16 cellular contexts compared by ENCODE assay signal in the genomic region with DNA sequence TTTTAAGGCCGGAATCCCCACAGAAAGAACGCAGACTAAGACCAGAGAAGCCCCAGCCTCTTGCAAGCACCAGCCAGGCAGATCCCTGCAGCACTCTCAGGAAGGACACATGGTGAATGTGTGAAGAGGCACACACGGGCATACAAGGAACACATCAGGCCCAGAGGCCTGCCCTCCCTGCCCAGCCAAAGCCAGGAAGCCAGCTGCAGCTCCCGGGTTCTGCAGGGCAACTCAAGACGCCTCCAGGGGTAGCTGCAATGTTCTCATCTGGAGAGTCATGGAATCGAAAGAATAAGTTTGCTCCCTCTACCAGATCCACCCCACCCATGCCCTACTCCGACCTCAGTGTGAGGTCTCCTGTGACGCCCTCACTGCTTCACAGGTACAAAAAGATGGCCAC. TPM values are rescaled to one million over a fixed set of nuclear protein-coding genes. Genes with fewer than 3 reads are reported as not detected.
A peak's percentile ranks its signal among the peaks of the same experiment; 100 is the strongest.
DNase-seq lines count a peak whose midpoint lies in the region; ATAC-seq, FAIRE-seq and TF ChIP-seq lines count a peak whose summit lies in the region.
"Had no signal": no experiment of that assay in that cellular context is flagged by ENCODE, and none has a peak within 500 bp of the region (broad histone marks: within the 10 kb centered on the region; RNA-seq: fewer than 3 reads in every experiment).

No MANE protein-coding gene starts in this region.

- no peak for FAIRE-seq in GM12878 (lab: Jason Lieb, UNC)
- no peak for FAIRE-seq in H54 (lab: Jason Lieb, UNC)

- peak overlapping the region; percentile 86 for H3K4me3 Mint-ChIP-seq in natural killer cell treated with Interleukin-12 subunit alpha and Interleukin-12 subunit beta and Interleukin-15 and Interleukin-18, amount 100 ng/mL, for 72 hours

- no peaks in the 10 kb centered on the region for H3K27me3 Mint-ChIP-seq in natural killer cell treated with Interleukin-12 subunit alpha and Interleukin-12 subunit beta and Interleukin-15 and Interleukin-18, amount 100 ng/mL, for 72 hours

- CTCF ChIA-PET in GM12878 (lab: Yijun Ruan, JAX), result interaction anchor here (1.0 kb wide), 1 partner anchor 13 kb away, joined by 3 read pairs; no protein-coding TSS in a partner anchor

- POLR2A ChIA-PET in GM12878 (lab: Charles Lee), result no interaction called here

- DNase-seq in HFF-Myc (ENCODE audit: extremely low read depth, low read depth) (no peak), GM12878 (ENCODE audit: low read depth, low spot score) (no peak), H54 (ENCODE audit: insufficient read length, low spot score) (no peak), right cardiac atrium (no peak), NCI-H345 (lab: John Stamatoyannopoulos, UW) (no peak), kidney glomerular epithelial cell (lab: John Stamatoyannopoulos, UW) (no peak)
- DNase-seq in natural killer cell treated with Interleukin-12 subunit alpha and Interleukin-12 subunit beta and Interleukin-15 and Interleukin-18, amount 100 ng/mL, for 72 hours (ENCODE audit: low spot score), result no peak
- DNase-seq: activated CD8-positive, alpha-beta memory T cell treated with anti-CD3 and anti-CD28 coated beads for 24 hours; brain microvascular endothelial cell; ovary; stimulated activated CD4-positive, alpha-beta T cell treated with anti-CD3 and anti-CD28 coated beads, Interleukin-4, amount 100 ng/mL, for 1 hour had no signal

- no peak for TF ChIP-seq EP300 in GM12878 (IDR thresholded peaks at IDR 0.05; ENCODE audit: borderline replicate concordance in 1 of 2, control insufficient read depth in 1 of 2, low read depth in 2 of 2, low read length in 2 of 2)

- peak overlapping the region; percentile 91 for H3K9ac ChIP-seq in BLaER1
- no peak overlapping the region for H3K9ac ChIP-seq in GM12878 (ENCODE audit: control insufficient read depth, insufficient read depth, low read length)

- H3K4me2 ChIP-seq in BLaER1 (peak overlapping the region; percentile 98), GM12878 (ENCODE audit: control insufficient read depth, insufficient read depth) (peak overlapping the region; percentile 99)

- SMC1A ChIA-PET in GM12878 (lab: Charles Lee; ENCODE audit: uncharacterized antibody, unreplicated experiment), result no interaction called here

- H3K4me1 ChIP-seq in BLaER1, result peaks cover 72% of the 10 kb centered on the region
- H3K4me1 ChIP-seq in GM12878 (ENCODE audit: control insufficient read depth, insufficient read depth, low read length), result peaks cover 24% of the 10 kb centered on the region
- H3K4me1 ChIP-seq in right cardiac atrium (ENCODE audit: control insufficient read depth, insufficient read depth, low read length), result peaks cover 20% of the 10 kb centered on the region

- no peak overlapping the region for H3K27ac Mint-ChIP-seq in natural killer cell treated with Interleukin-12 subunit alpha and Interleukin-12 subunit beta and Interleukin-15 and Interleukin-18, amount 100 ng/mL, for 72 hours

- H3K4me3 ChIP-seq in BLaER1, result no peak overlapping the region
- H3K4me3 ChIP-seq in HFF-Myc (replicated peaks; ENCODE audit: low read depth, low read length), result 0 out of 2 replicates have a peak overlapping the region, but pooled peaks have one; percentile 3
- peak overlapping the region; percentile 95; the same call in 1 of the 2 replicates for H3K4me3 ChIP-seq in GM12878
- H3K4me3 ChIP-seq in right cardiac atrium (ENCODE audit: low read length), result no peak overlapping the region

- no peak overlapping the region for H2AFZ ChIP-seq in GM12878 (ENCODE audit: control insufficient read depth, low read depth, low read length)

- no peak for TF ChIP-seq POLR2A in GM12878 (IDR thresholded peaks at IDR 0.05; ENCODE audit: low read depth, low read length)
- no peak for TF ChIP-seq POLR2A in H54 (IDR thresholded peaks at IDR 0.05; ENCODE audit: low read depth, low read length)

- H4K20me1 ChIP-seq in BLaER1, result peaks cover 69% of the 10 kb centered on the region
- H4K20me1 ChIP-seq in GM12878 (ENCODE audit: control insufficient read depth, insufficient read depth), result peaks cover 3% of the 10 kb centered on the region

- intact Hi-C loops in GM12878 (cut with micrococcal nuclease; ENCODE audit: unreplicated experiment), result no loop called here
- intact Hi-C loops in right cardiac atrium (cut with DNase I), result no loop called here

- BruUV-seq in GM12878 (replicated peaks; lab: Mats Ljungman, UMichigan), result no TSS peak

- H3K79me2 ChIP-seq in GM12878 (ENCODE audit: control insufficient read depth, insufficient read depth, low read length), result peaks cover 68% of the 10 kb centered on the region

- no peak for TF ChIP-seq RAD21 in GM12878 (IDR thresholded peaks at IDR 0.05; ENCODE audit: insufficient read depth, low read depth, low read length)

- no peaks in the 10 kb centered on the region for H3K9me3 ChIP-seq in BLaER1
- H3K9me3 ChIP-seq in GM12878 (replicated peaks; ENCODE audit: control insufficient read depth, insufficient read depth, low read length), result no peaks in the 10 kb centered on the region
- H3K9me3 ChIP-seq in right cardiac atrium (ENCODE audit: control insufficient read depth, low read length), result no peaks in the 10 kb centered on the region
- H3K9me3 ChIP-seq: ovary had no signal

- in situ Hi-C loops in GM12878 (cut with MboI), result no loop called here

- ATAC-seq in GM12878 (no peak), right cardiac atrium (no peak)
- no peak for ATAC-seq in natural killer cell treated with Interleukin-12 subunit alpha and Interleukin-12 subunit beta and Interleukin-15 and Interleukin-18, amount 100 ng/mL, for 72 hours
- ATAC-seq: HCT116 had no signal

- no peaks in the 10 kb centered on the region for H3K36me3 Mint-ChIP-seq in natural killer cell treated with Interleukin-12 subunit alpha and Interleukin-12 subunit beta and Interleukin-15 and Interleukin-18, amount 100 ng/mL, for 72 hours

- H3K27ac ChIP-seq in BLaER1 (no peak overlapping the region), GM12878 (ENCODE audit: control insufficient read depth, insufficient read depth) (no peak overlapping the region), right cardiac atrium (ENCODE audit: low read length) (no peak overlapping the region)
- H3K27ac ChIP-seq: brain microvascular endothelial cell, ovary had no signal

- no peaks in the 10 kb centered on the region for H3K9me3 Mint-ChIP-seq in natural killer cell treated with Interleukin-12 subunit alpha and Interleukin-12 subunit beta and Interleukin-15 and Interleukin-18, amount 100 ng/mL, for 72 hours

- H3K36me3 ChIP-seq in BLaER1 (peaks cover 50% of the 10 kb centered on the region), GM12878 (ENCODE audit: control insufficient read depth in 2 of 2, insufficient read depth in 2 of 2, low read length in 1 of 2) (peaks cover 0 to 3% of the 10 kb centered on the region in 2 experiments; a peak in 2 of 4 replicates)
- H3K36me3 ChIP-seq: ovary had no signal

- 91% methylated on average over 8 of the region's 8 CpGs for whole genome bisulfite sequencing in GM12878 (ENCODE audit: insufficient coverage, insufficient replicate concordance, low lambda C conversion rate, missing lambda C conversion rate)
- 89% methylated on average over 8 of the region's 8 CpGs for WGBS in right cardiac atrium

- no peaks in the 10 kb centered on the region for H3K27me3 ChIP-seq in BLaER1
- no peaks in the 10 kb centered on the region; a peak in 1 of 4 replicates for H3K27me3 ChIP-seq in GM12878 (replicated peaks in 1 of 2; ENCODE audit: control insufficient read depth in 2 of 2, insufficient read depth in 2 of 2, low read length in 1 of 2)
- H3K27me3 ChIP-seq in right cardiac atrium (ENCODE audit: control insufficient read depth, insufficient read depth), result no peaks in the 10 kb centered on the region
- H3K27me3 ChIP-seq: brain microvascular endothelial cell, ovary had no signal

- H3K4me1 Mint-ChIP-seq in natural killer cell treated with Interleukin-12 subunit alpha and Interleukin-12 subunit beta and Interleukin-15 and Interleukin-18, amount 100 ng/mL, for 72 hours (ENCODE audit: low read depth in 2 of 2), result peaks cover 49 to 51% of the 10 kb centered on the region in 2 donors

- TF ChIP-seq CTCF in HFF-Myc (IDR thresholded peaks at IDR 0.05; ENCODE audit: low read depth, low read length, missing control alignments) (no peak), GM12878 (IDR thresholded peaks at IDR 0.05 in 2 of 3, conservative IDR thresholded peaks at IDR 0.05 in 1 of 3; ENCODE audit: control insufficient read depth in 2 of 3, extremely low read depth in 1 of 3, insufficient read depth in 1 of 3, low read depth in 3 of 3, low read length in 3 of 3) (no peak)

- RAD21 ChIA-PET in GM12878 (lab: Charles Lee; ENCODE audit: unreplicated experiment), result no interaction called here

RNA-seq across cellular contexts. Expression of a gene that starts 2.3 kb away (rescaled TPM):
- 36.2 and 39.9 TPM in 2 replicates for total RNA-seq in GM12878 (2013; cell fraction: nucleolus; rRNA removed)
- total RNA-seq in GM12878 (2014; rRNA removed) (19.5 and 20.7 TPM in 2 replicates), GM12878 (2014; rRNA removed; fragmentation: Illumina TruSeq; extraction: Trizol) (7.6 and 10.2 TPM in 2 replicates), GM12878 (2021) (25.9 and 27.4 TPM in 2 replicates), right cardiac atrium (10 to 100 TPM; 28.9 to 38.8 (median 35.4) TPM)
- 7.8 TPM for polyA plus RNA-seq in GM12878 (2011; ENCODE audit: low read depth)
- polyA plus RNA-seq in GM12878 (2011; rRNA removed) (7.2 and 14.5 TPM in 2 replicates), GM12878 (2014; fragmentation: Illumina TruSeq; extraction: Trizol) (12.0 and 14.5 TPM in 2 replicates), GM12878 (2014; fragmentation: Nextera tagmentation; extraction: Ambion mirVana) (under 1 TPM; 0.19 to 0.44 TPM), GM12878 (2014; rRNA removed) (17.5 and 18.7 TPM in 2 replicates), GM12878 (2016; fragmentation: Nextera tagmentation; extraction: Ambion mirVana) (10 to 100 TPM; 24.1 to 28.4 TPM), right cardiac atrium (34.9 TPM)
- polyA plus RNA-seq in GM12878 (2011; cell fraction: cytosol; rRNA removed), result 20.5 and 24.0 TPM in 2 replicates
- 20.9 and 26.4 TPM in 2 replicates for polyA plus RNA-seq in GM12878 (2011; cell fraction: nucleus; rRNA removed)
- 12.1 and 14.4 TPM in 2 replicates for polyA plus RNA-seq in GM12878 (2012)
- 14.9 and 21.1 TPM in 2 replicates for polyA minus RNA-seq in GM12878 (2011; rRNA and poly(A)+ RNA removed)
- 8.4 and 8.5 TPM in 2 replicates for polyA minus RNA-seq in GM12878 (2011; cell fraction: cytosol; rRNA and poly(A)+ RNA removed)
- 9.8 and 16.3 TPM in 2 replicates for polyA minus RNA-seq in GM12878 (2011; cell fraction: nucleus; rRNA and poly(A)+ RNA removed)
- total RNA-seq in natural killer cell treated with Interleukin-12 subunit alpha and Interleukin-12 subunit beta and Interleukin-15 and Interleukin-18, amount 100 ng/mL, for 72 hours, result 10 to 100 TPM; 29.6 to 34.6 TPM

RNA-seq across cellular contexts. Expression of a gene that starts 11.2 kb away (rescaled TPM):
- not detected in 2 replicates for total RNA-seq in GM12878 (2013; cell fraction: nucleolus; rRNA removed)
- total RNA-seq in GM12878 (2014; rRNA removed) (0.17 TPM in 1 of 2 replicates, not detected in the other), GM12878 (2014; rRNA removed; fragmentation: Illumina TruSeq; extraction: Trizol) (not detected in 2 replicates), GM12878 (2021) (not detected in 2 replicates), right cardiac atrium (not detected)
- polyA plus RNA-seq in GM12878 (2011; ENCODE audit: low read depth), result not detected
- polyA plus RNA-seq in GM12878 (2011; rRNA removed) (not detected in 2 replicates), GM12878 (2014; fragmentation: Illumina TruSeq; extraction: Trizol) (0.03 TPM in 1 of 2 replicates, not detected in the other), GM12878 (2014; fragmentation: Nextera tagmentation; extraction: Ambion mirVana) (not detected), GM12878 (2014; rRNA removed) (not detected in 2 replicates), GM12878 (2016; fragmentation: Nextera tagmentation; extraction: Ambion mirVana) (not detected), right cardiac atrium (0.09 TPM)
- polyA plus RNA-seq in GM12878 (2011; cell fraction: cytosol; rRNA removed), result not detected in 2 replicates
- not detected in 2 replicates for polyA plus RNA-seq in GM12878 (2011; cell fraction: nucleus; rRNA removed)
- not detected in 2 replicates for polyA plus RNA-seq in GM12878 (2012)
- not detected in 2 replicates for polyA minus RNA-seq in GM12878 (2011; rRNA and poly(A)+ RNA removed)
- polyA minus RNA-seq in GM12878 (2011; cell fraction: cytosol; rRNA and poly(A)+ RNA removed), result not detected in 2 replicates
- not detected in 2 replicates for polyA minus RNA-seq in GM12878 (2011; cell fraction: nucleus; rRNA and poly(A)+ RNA removed)
- under 1 TPM in 1 of 2 donors, not detected in 1; 0.39 TPM for total RNA-seq in natural killer cell treated with Interleukin-12 subunit alpha and Interleukin-12 subunit beta and Interleukin-15 and Interleukin-18, amount 100 ng/mL, for 72 hours
- total RNA-seq: M059J, NCI-H460, ovary, subcutaneous adipose tissue had no signal

RNA-seq across cellular contexts. Expression of a gene that starts 24.5 kb away (rescaled TPM):
- total RNA-seq in GM12878 (2013; cell fraction: nucleolus; rRNA removed), result 9.8 and 14.9 TPM in 2 replicates
- 12.5 and 13.5 TPM in 2 replicates for total RNA-seq in GM12878 (2014; rRNA removed)
- 6.0 and 6.4 TPM in 2 replicates for total RNA-seq in GM12878 (2014; rRNA removed; fragmentation: Illumina TruSeq; extraction: Trizol)
- total RNA-seq in GM12878 (2021), result 17.9 and 18.3 TPM in 2 replicates
- polyA plus RNA-seq in GM12878 (2011; ENCODE audit: low read depth), result 4.2 TPM
- polyA plus RNA-seq in GM12878 (2011; rRNA removed), result 5.7 and 10.2 TPM in 2 replicates
- polyA plus RNA-seq in GM12878 (2011; cell fraction: cytosol; rRNA removed), result 12.9 and 18.4 TPM in 2 replicates
- polyA plus RNA-seq in GM12878 (2011; cell fraction: nucleus; rRNA removed), result 17.2 and 24.5 TPM in 2 replicates
- polyA plus RNA-seq in GM12878 (2012), result 10.5 and 11.6 TPM in 2 replicates
- 0.89 and 6.3 TPM in 2 replicates for polyA plus RNA-seq in GM12878 (2014; fragmentation: Illumina TruSeq; extraction: Trizol)
- 1 to 10 TPM in 1 of 2 experiments, under 1 TPM in 1; 0.14 to 1.0 TPM for polyA plus RNA-seq in GM12878 (2014; fragmentation: Nextera tagmentation; extraction: Ambion mirVana)
- polyA plus RNA-seq in GM12878 (2014; rRNA removed), result 16.2 and 16.9 TPM in 2 replicates
- 10 to 100 TPM; 14.2 to 15.0 TPM for polyA plus RNA-seq in GM12878 (2016; fragmentation: Nextera tagmentation; extraction: Ambion mirVana)
- 2.9 and 7.7 TPM in 2 replicates for polyA minus RNA-seq in GM12878 (2011; rRNA and poly(A)+ RNA removed)
- 5.6 TPM in 2 replicates for polyA minus RNA-seq in GM12878 (2011; cell fraction: cytosol; rRNA and poly(A)+ RNA removed)
- polyA minus RNA-seq in GM12878 (2011; cell fraction: nucleus; rRNA and poly(A)+ RNA removed), result 3.7 and 6.9 TPM in 2 replicates
- 10 to 100 TPM; 30.0 to 38.6 TPM for total RNA-seq in natural killer cell treated with Interleukin-12 subunit alpha and Interleukin-12 subunit beta and Interleukin-15 and Interleukin-18, amount 100 ng/mL, for 72 hours
- 10 to 100 TPM in 3 of 4 donors, 1 to 10 TPM in 1; 9.3 to 11.1 (median 10.4) TPM for total RNA-seq in right cardiac atrium
- polyA plus RNA-seq in right cardiac atrium, result 11.2 TPM

RNA-seq across cellular contexts. Expression of a gene that starts 30.1 kb away (rescaled TPM):
- not detected in 2 replicates for total RNA-seq in GM12878 (2013; cell fraction: nucleolus; rRNA removed)
- not detected in 2 replicates for total RNA-seq in GM12878 (2014; rRNA removed)
- not detected in 2 replicates for total RNA-seq in GM12878 (2014; rRNA removed; fragmentation: Illumina TruSeq; extraction: Trizol)
- total RNA-seq in GM12878 (2021), result not detected in 2 replicates
- polyA plus RNA-seq in GM12878 (2011; ENCODE audit: low read depth), result not detected
- polyA plus RNA-seq in GM12878 (2011; rRNA removed), result not detected in 2 replicates
- not detected in 2 replicates for polyA plus RNA-seq in GM12878 (2011; cell fraction: cytosol; rRNA removed)
- polyA plus RNA-seq in GM12878 (2011; cell fraction: nucleus; rRNA removed), result not detected in 2 replicates
- not detected in 2 replicates for polyA plus RNA-seq in GM12878 (2012)
- not detected in 2 replicates for polyA plus RNA-seq in GM12878 (2014; fragmentation: Illumina TruSeq; extraction: Trizol)
- polyA plus RNA-seq in GM12878 (2014; fragmentation: Nextera tagmentation; extraction: Ambion mirVana), result not detected
- not detected in 2 replicates for polyA plus RNA-seq in GM12878 (2014; rRNA removed)
- polyA plus RNA-seq in GM12878 (2016; fragmentation: Nextera tagmentation; extraction: Ambion mirVana), result not detected
- not detected in 2 replicates for polyA minus RNA-seq in GM12878 (2011; rRNA and poly(A)+ RNA removed)
- not detected in 2 replicates for polyA minus RNA-seq in GM12878 (2011; cell fraction: cytosol; rRNA and poly(A)+ RNA removed)
- polyA minus RNA-seq in GM12878 (2011; cell fraction: nucleus; rRNA and poly(A)+ RNA removed), result not detected in 2 replicates
- not detected for total RNA-seq in natural killer cell treated with Interleukin-12 subunit alpha and Interleukin-12 subunit beta and Interleukin-15 and Interleukin-18, amount 100 ng/mL, for 72 hours
- not detected for total RNA-seq in right cardiac atrium
- polyA plus RNA-seq in right cardiac atrium, result not detected
- total RNA-seq: M059J, NCI-H460, ovary, subcutaneous adipose tissue had no signal
- polyA plus RNA-seq: ovary had no signal

RNA-seq across cellular contexts. Expression of a gene that starts 58.6 kb away (rescaled TPM):
- 13.4 and 14.8 TPM in 2 replicates for total RNA-seq in GM12878 (2013; cell fraction: nucleolus; rRNA removed)
- total RNA-seq in GM12878 (2014; rRNA removed) (64.5 and 75.9 TPM in 2 replicates), GM12878 (2014; rRNA removed; fragmentation: Illumina TruSeq; extraction: Trizol) (18.9 and 20.2 TPM in 2 replicates), GM12878 (2021) (79.0 and 90.6 TPM in 2 replicates), right cardiac atrium (10 to 100 TPM; 11.2 to 25.2 (median 18.6) TPM)
- polyA plus RNA-seq in GM12878 (2011; ENCODE audit: low read depth), result 30.4 TPM
- polyA plus RNA-seq in GM12878 (2011; rRNA removed) (9.9 and 21.2 TPM in 2 replicates), GM12878 (2014; fragmentation: Illumina TruSeq; extraction: Trizol) (10.8 and 27.5 TPM in 2 replicates), GM12878 (2014; fragmentation: Nextera tagmentation; extraction: Ambion mirVana) (1 to 10 TPM; 2.3 to 7.8 TPM), GM12878 (2014; rRNA removed) (59.8 and 67.2 TPM in 2 replicates), GM12878 (2016; fragmentation: Nextera tagmentation; extraction: Ambion mirVana) (10 to 100 TPM; 33.2 to 75.3 TPM), right cardiac atrium (26.5 TPM)
- polyA plus RNA-seq in GM12878 (2011; cell fraction: cytosol; rRNA removed), result 54.7 and 56.4 TPM in 2 replicates
- polyA plus RNA-seq in GM12878 (2011; cell fraction: nucleus; rRNA removed), result 41.4 and 46.8 TPM in 2 replicates
- polyA plus RNA-seq in GM12878 (2012), result 57.4 and 70.6 TPM in 2 replicates
- polyA minus RNA-seq in GM12878 (2011; rRNA and poly(A)+ RNA removed), result 17.8 and 31.0 TPM in 2 replicates
- 17.1 and 18.1 TPM in 2 replicates for polyA minus RNA-seq in GM12878 (2011; cell fraction: cytosol; rRNA and poly(A)+ RNA removed)
- 8.6 and 17.0 TPM in 2 replicates for polyA minus RNA-seq in GM12878 (2011; cell fraction: nucleus; rRNA and poly(A)+ RNA removed)
- 10 to 100 TPM; 44.5 to 44.7 TPM for total RNA-seq in natural killer cell treated with Interleukin-12 subunit alpha and Interleukin-12 subunit beta and Interleukin-15 and Interleukin-18, amount 100 ng/mL, for 72 hours

Comparison
In these comparisons a context has a peak if more than half of its experiments do, and no peak if none do; other contexts are left out.
1. H3K4me3 ChIP-seq: peak in HFF-Myc (single experiment) and GM12878 (single experiment); none in BLaER1 (single experiment) and right cardiac atrium (single experiment).